In genomic region chr4:61152433-61152832, GRCh38 we compare ENCODE assay signal across 22 cellular contexts. TPM values are rescaled to one million over a fixed set of nuclear protein-coding genes. Genes with fewer than 3 reads are reported as not detected.
"Had no signal": no experiment of that assay in that cellular context is flagged by ENCODE, and none has a peak within 500 bp of the region (broad histone marks: within the 10 kb centered on the region; RNA-seq: fewer than 3 reads in every experiment).

No MANE protein-coding gene starts in this region.

- H3K36me3 ChIP-seq: colonic mucosa, esophagus muscularis mucosa, prostate gland, spleen, thoracic aorta, upper lobe of left lung had no signal

- H3K9me3 Mint-ChIP-seq: activated naive CD8-positive, alpha-beta T cell treated with anti-CD3 and anti-CD28 coated beads, Interleukin-2, amount 10 ng/mL, durations not matched to agents 7 days and 5 days; mesothelial cell of epicardium had no signal

- H3K4me1 ChIP-seq: colonic mucosa, esophagus muscularis mucosa, prostate gland, spleen, upper lobe of left lung had no signal

- H3K36me3 Mint-ChIP-seq: activated CD4-positive, alpha-beta memory T cell treated with anti-CD3 and anti-CD28 coated beads for 36 hours; activated naive CD8-positive, alpha-beta T cell treated with anti-CD3 and anti-CD28 coated beads, Interleukin-2, amount 10 ng/mL, durations not matched to agents 7 days and 5 days; mesothelial cell of epicardium; naive thymus-derived CD8-positive, alpha-beta T cell; T-cell had no signal

- H3K27ac Mint-ChIP-seq: activated CD4-positive, alpha-beta memory T cell treated with anti-CD3 and anti-CD28 coated beads for 36 hours; activated CD4-positive, alpha-beta T cell treated with anti-CD3 and anti-CD28 coated beads for 36 hours; activated naive CD8-positive, alpha-beta T cell treated with anti-CD3 and anti-CD28 coated beads, Interleukin-2, amount 10 ng/mL, durations not matched to agents 7 days and 5 days; mesothelial cell of epicardium; naive thymus-derived CD8-positive, alpha-beta T cell; T-cell; T-helper 2 cell treated with Interferon-gamma antibody and Interleukin-4, amounts not matched to agents 5 μg/mL and 100 μg/mL, for 36 hours had no signal

- H3K27me3 Mint-ChIP-seq: activated CD4-positive, alpha-beta memory T cell treated with anti-CD3 and anti-CD28 coated beads for 36 hours; activated CD4-positive, alpha-beta T cell treated with anti-CD3 and anti-CD28 coated beads for 36 hours; activated naive CD8-positive, alpha-beta T cell treated with anti-CD3 and anti-CD28 coated beads, Interleukin-2, amount 10 ng/mL, durations not matched to agents 7 days and 5 days; naive thymus-derived CD8-positive, alpha-beta T cell; T-cell had no signal

- H3K27ac ChIP-seq: colonic mucosa, esophagus muscularis mucosa, prostate gland, spleen, thoracic aorta, upper lobe of left lung had no signal

- H3K4me3 Mint-ChIP-seq: activated CD4-positive, alpha-beta memory T cell treated with anti-CD3 and anti-CD28 coated beads for 36 hours; activated CD4-positive, alpha-beta T cell treated with anti-CD3 and anti-CD28 coated beads for 36 hours; activated naive CD8-positive, alpha-beta T cell treated with anti-CD3 and anti-CD28 coated beads, Interleukin-2, amount 10 ng/mL, durations not matched to agents 7 days and 5 days; mesothelial cell of epicardium; naive thymus-derived CD8-positive, alpha-beta T cell; T-cell; T-helper 2 cell treated with Interferon-gamma antibody and Interleukin-4, amounts not matched to agents 5 μg/mL and 100 μg/mL, for 36 hours had no signal

- H3K9me3 ChIP-seq: colonic mucosa, esophagus muscularis mucosa, prostate gland, thoracic aorta, upper lobe of left lung had no signal

- H3K27me3 ChIP-seq: colonic mucosa, esophagus muscularis mucosa, spleen, upper lobe of left lung had no signal

- ATAC-seq: activated CD4-positive, alpha-beta T cell treated with anti-CD3 and anti-CD28 coated beads for 36 hours; left lobe of liver; naive thymus-derived CD8-positive, alpha-beta T cell; T-cell had no signal

- H3K4me3 ChIP-seq: colonic mucosa, esophagus muscularis mucosa, lung, prostate gland, spleen, thoracic aorta, upper lobe of left lung had no signal

- H3K4me1 Mint-ChIP-seq: activated CD4-positive, alpha-beta T cell treated with anti-CD3 and anti-CD28 coated beads for 36 hours; activated naive CD8-positive, alpha-beta T cell treated with anti-CD3 and anti-CD28 coated beads, Interleukin-2, amount 10 ng/mL, durations not matched to agents 7 days and 5 days; mesothelial cell of epicardium; naive thymus-derived CD8-positive, alpha-beta T cell; T-cell had no signal

- DNase-seq: activated CD4-positive, alpha-beta memory T cell treated with anti-CD3 and anti-CD28 coated beads for 36 hours; activated CD4-positive, alpha-beta T cell treated with anti-CD3 and anti-CD28 coated beads for 36 hours; activated naive CD4-positive, alpha-beta T cell treated with Interleukin-2 at 50 U/mL for 16 hours; activated naive CD8-positive, alpha-beta T cell treated with anti-CD3 and anti-CD28 coated beads, Interleukin-2, amount 10 ng/mL, durations not matched to agents 7 days and 5 days; activated T-cell treated with anti-CD3 and anti-CD28 coated beads, Interleukin-2, amount 50 U/mL, for 48 hours; amygdala; colonic mucosa; glutamatergic neuron; hippocampal formation; naive thymus-derived CD8-positive, alpha-beta T cell; spleen; stimulated activated CD4-positive, alpha-beta T cell treated with anti-CD3 and anti-CD28 coated beads, Interleukin-4, amount 100 ng/mL, for 1 hour; stimulated activated naive CD4-positive, alpha-beta T cell treated with Interleukin-2 at 50 U/mL for 16 hours; T-cell; upper lobe of left lung had no signal

RNA-seq across cellular contexts. Expression of gene ADGRL3, which starts 47.7 kb away (rescaled TPM):
- total RNA-seq: activated CD4-positive, alpha-beta memory T cell treated with anti-CD3 and anti-CD28 coated beads for 36 hours; activated CD4-positive, alpha-beta T cell treated with anti-CD3 and anti-CD28 coated beads for 36 hours; activated naive CD8-positive, alpha-beta T cell treated with anti-CD3 and anti-CD28 coated beads, Interleukin-2, amount 10 ng/mL, durations not matched to agents 7 days and 5 days; naive thymus-derived CD8-positive, alpha-beta T cell had no signal
- polyA plus RNA-seq: naive thymus-derived CD8-positive, alpha-beta T cell had no signal
